Comparison of ENCODE assay signal across 1 cellular context in genomic region chr1:80418134-80418533, GRCh38.
TF ChIP-seq lines count a peak whose summit lies in the region.

No MANE protein-coding gene starts in this region.

TF ChIP-seq in IMR-90, 13 proteins besides CTCF, POLR2A, EP300 and RAD21 (continued from another document):
- no peak for TF ChIP-seq MXI1 (IDR thresholded peaks at IDR 0.05; ENCODE audit: borderline replicate concordance, low read depth, low read length)
